Comparison of ENCODE assay signal across 1 cellular context in genomic region chr2:128160616-128161275, GRCh38.
TF ChIP-seq lines count a peak whose summit lies in the region.

No MANE protein-coding gene starts in this region.

TF ChIP-seq in WTC11, 78 proteins besides CTCF, POLR2A, EP300 and RAD21 (continued from another document):
- TF ChIP-seq ZNF281 (CRISPR knock-in tag; IDR thresholded peaks at IDR 0.05) (no peak), SOX15 (CRISPR knock-in tag; IDR thresholded peaks at IDR 0.05) (no peak), CREB1 (CRISPR knock-in tag; IDR thresholded peaks at IDR 0.05) (no peak), ZBTB21 (CRISPR knock-in tag; IDR thresholded peaks at IDR 0.05; ENCODE audit: borderline replicate concordance) (no peak), CREM (CRISPR knock-in tag; IDR thresholded peaks at IDR 0.05) (no peak)
TF ChIP-seq in WTC11: peak in this region for 0.
